In genomic region chr19:7928741-7929701, GRCh38 we compare ENCODE assay signal across 8 cellular contexts. TPM values are rescaled to one million over a fixed set of nuclear protein-coding genes. Genes with fewer than 3 reads are reported as not detected.
DNase-seq lines count a peak whose midpoint lies in the region; ATAC-seq and TF ChIP-seq lines count a peak whose summit lies in the region.

No MANE protein-coding gene starts in this region.

- no peak overlapping the region for H3K27ac Mint-ChIP-seq in GM23338
- no peak overlapping the region for H3K27ac Mint-ChIP-seq in activated naive CD4-positive, alpha-beta T cell treated with anti-CD3 and anti-CD28 coated beads, Interleukin-2, amount 50 U/mL, for 24 hours

- peaks cover 4% of the 10 kb centered on the region for H3K4me1 Mint-ChIP-seq in GM23338
- H3K4me1 Mint-ChIP-seq in activated naive CD4-positive, alpha-beta T cell treated with anti-CD3 and anti-CD28 coated beads, Interleukin-2, amount 50 U/mL, for 24 hours: peaks cover 18% of the 10 kb centered on the region

- H3K9me3 ChIP-seq in SJCRH30 (replicated peaks): no peaks in the 10 kb centered on the region
- no peaks in the 10 kb centered on the region for H3K9me3 ChIP-seq in left ventricle myocardium inferior (replicated peaks)
- H3K9me3 ChIP-seq in spleen: no peaks in the 10 kb centered on the region

- H3K4me2 ChIP-seq in GM23338: no peak overlapping the region

- H3K4me1 ChIP-seq in GM23338 (ENCODE audit: insufficient read depth) (peaks cover 4% of the 10 kb centered on the region; the same call in 1 of the 2 replicates), SJCRH30 (peaks cover 8% of the 10 kb centered on the region; the same call in 1 of the 2 replicates), left ventricle myocardium inferior (peaks cover 50% of the 10 kb centered on the region), spleen (peaks cover 11 to 94% (median 61%) of the 10 kb centered on the region in 6 donors)

- ATAC-seq in GM23338 (peak; percentile 57), HG02885 (IDR thresholded peaks at IDR 0.05; ENCODE audit: poor library complexity, unreplicated experiment) (no peak), GM21381 (IDR thresholded peaks at IDR 0.05; ENCODE audit: unreplicated experiment) (no peak)

- H3K9me3 Mint-ChIP-seq in GM23338: no peaks in the 10 kb centered on the region
- no peaks in the 10 kb centered on the region for H3K9me3 Mint-ChIP-seq in activated naive CD4-positive, alpha-beta T cell treated with anti-CD3 and anti-CD28 coated beads, Interleukin-2, amount 50 U/mL, for 24 hours

- peaks cover 15% of the 10 kb centered on the region for H3K27me3 Mint-ChIP-seq in GM23338 (ENCODE audit: insufficient read depth, low read depth, poor library complexity)
- H3K27me3 Mint-ChIP-seq in activated naive CD4-positive, alpha-beta T cell treated with anti-CD3 and anti-CD28 coated beads, Interleukin-2, amount 50 U/mL, for 24 hours: no peaks in the 10 kb centered on the region

- intact Hi-C loops in left ventricle myocardium inferior (cut with micrococcal nuclease): no loop called here
- intact Hi-C loops in spleen (cut with DNase I; ENCODE audit: low total_unique reads): no loop called here

- no peaks in the 10 kb centered on the region for H3K9me2 ChIP-seq in GM23338 (ENCODE audit: insufficient read depth)

- WGBS in spleen, 5 donors: 58 to 77% (median 66%) methylated on average over 24 of the region's 24 CpGs

- H3K36me3 ChIP-seq in GM23338 (ENCODE audit: insufficient read depth): peaks cover 10% of the 10 kb centered on the region; the same call in 1 of the 2 replicates
- H3K36me3 ChIP-seq in SJCRH30: peaks cover 13% of the 10 kb centered on the region
- peaks cover 38% of the 10 kb centered on the region for H3K36me3 ChIP-seq in left ventricle myocardium inferior
- peaks cover 4 to 58% (median 38%) of the 10 kb centered on the region in 6 donors for H3K36me3 ChIP-seq in spleen

- H3K36me3 Mint-ChIP-seq in GM23338 (ENCODE audit: low read depth): peaks cover 48% of the 10 kb centered on the region
- no peaks in the 10 kb centered on the region for H3K36me3 Mint-ChIP-seq in activated naive CD4-positive, alpha-beta T cell treated with anti-CD3 and anti-CD28 coated beads, Interleukin-2, amount 50 U/mL, for 24 hours

- H3K27me3 ChIP-seq in GM23338 (ENCODE audit: insufficient read depth) (no peaks in the 10 kb centered on the region), SJCRH30 (no peaks in the 10 kb centered on the region), left ventricle myocardium inferior (ENCODE audit: low read depth) (no peaks in the 10 kb centered on the region), spleen (replicated peaks in 1 of 7) (peaks cover 0 to 14% (median 0%) of the 10 kb centered on the region in 7 donors)

- TF ChIP-seq POLR2A in spleen (IDR thresholded peaks at IDR 0.05): no peak

- H3K27ac ChIP-seq in GM23338 (ENCODE audit: low read depth) (peak overlapping the region; percentile 83; the same call in 1 of the 2 replicates), SJCRH30 (no peak overlapping the region), left ventricle myocardium inferior (replicated peaks) (peak overlapping the region; percentile 70), spleen (peak overlapping the region; percentile 32 to 84 (median 73))

- TF ChIP-seq CTCF in GM23338 (conservative IDR thresholded peaks at IDR 0.05; ENCODE audit: low read depth in 2 of 2) (peak; percentile 57 to 68), left ventricle myocardium inferior (IDR thresholded peaks at IDR 0.05; ENCODE audit: borderline replicate concordance) (peak; percentile 13), spleen (IDR thresholded peaks at IDR 0.05 in 8 of 11, conservative IDR thresholded peaks at IDR 0.05 in 3 of 11) (peak in 6 of 11 experiments; percentile 12 to 63 (median 38))

- no peak overlapping the region; the same call in 2 of the 3 replicates for H3K4me3 Mint-ChIP-seq in GM23338
- H3K4me3 Mint-ChIP-seq in activated naive CD4-positive, alpha-beta T cell treated with anti-CD3 and anti-CD28 coated beads, Interleukin-2, amount 50 U/mL, for 24 hours: peak overlapping the region; percentile 11

- DNase-seq in AG08395 (ENCODE audit: low spot score) (peak; percentile 72), GM23338 (ENCODE audit: low spot score) (peak; percentile 89), SJCRH30 (peak; percentile 74 to 78), left ventricle myocardium inferior (no peak), spleen (no peak)

- H3K79me2 ChIP-seq in GM23338 (replicated peaks; ENCODE audit: insufficient read depth): no peaks in the 10 kb centered on the region

- peaks cover 31% of the 10 kb centered on the region for H3F3A ChIP-seq in GM23338 (replicated peaks; ENCODE audit: low read depth)

- H3K4me3 ChIP-seq in GM23338: no peak overlapping the region
- H3K4me3 ChIP-seq in SJCRH30: no peak overlapping the region
- H3K4me3 ChIP-seq in left ventricle myocardium inferior: no peak overlapping the region
- no peak overlapping the region for H3K4me3 ChIP-seq in spleen

- H2AFZ ChIP-seq in GM23338: no peak overlapping the region

- H4K20me1 ChIP-seq in GM23338 (replicated peaks; ENCODE audit: insufficient read depth): peaks cover 6% of the 10 kb centered on the region; the same call in 1 of the 2 replicates

TF ChIP-seq in GM23338, 12 proteins besides CTCF, POLR2A, EP300 and RAD21 (continues in another document):
- TF ChIP-seq STAT1 (IDR thresholded peaks at IDR 0.05; ENCODE audit: unreplicated experiment): no peak

RNA-seq across cellular contexts. Expression of gene CTXN1, which starts 3.1 kb away (rescaled TPM):
- total RNA-seq in GM23338 (2014; rRNA removed; shearing (Covaris generic)): 52.4 and 53.1 TPM in 2 replicates
- 22.3 and 22.5 TPM in 2 replicates for polyA plus RNA-seq in GM23338 (2016; fragmentation: Nextera tagmentation; extraction: Ambion mirVana)
- 1.0 TPM in 2 replicates for total RNA-seq in SJCRH30 (2014; rRNA removed; shearing (Covaris generic))
- 0.22 TPM for total RNA-seq in left ventricle myocardium inferior
- 1 to 10 TPM; 1.2 to 4.4 (median 2.1) TPM for total RNA-seq in spleen
- under 1 TPM; 0.11 to 0.96 (median 0.64) TPM for polyA plus RNA-seq in spleen

RNA-seq across cellular contexts. Expression of gene SNAPC2, which starts 8.9 kb away (rescaled TPM):
- 17.2 and 25.1 TPM in 2 replicates for total RNA-seq in GM23338 (2014; rRNA removed; shearing (Covaris generic))
- polyA plus RNA-seq in GM23338 (2016; fragmentation: Nextera tagmentation; extraction: Ambion mirVana) (16.4 and 17.1 TPM in 2 replicates), spleen (10 to 100 TPM; 13.1 to 23.0 (median 19.3) TPM)
- 15.8 and 17.4 TPM in 2 replicates for total RNA-seq in SJCRH30 (2014; rRNA removed; shearing (Covaris generic))
- total RNA-seq in left ventricle myocardium inferior (9.8 TPM), spleen (10 to 100 TPM; 13.8 to 23.9 (median 17.7) TPM)

RNA-seq across cellular contexts. Expression of gene TGFBR3L, which starts 14.4 kb away (rescaled TPM):
- total RNA-seq in GM23338 (2014; rRNA removed; shearing (Covaris generic)): 1.7 and 5.6 TPM in 2 replicates
- polyA plus RNA-seq in GM23338 (2016; fragmentation: Nextera tagmentation; extraction: Ambion mirVana) (6.2 and 7.0 TPM in 2 replicates), spleen (under 1 TPM in 1 of 3 donors, not detected in 2; 0.11 TPM)
- not detected in 2 replicates for total RNA-seq in SJCRH30 (2014; rRNA removed; shearing (Covaris generic))
- total RNA-seq in left ventricle myocardium inferior (8.2 TPM), spleen (not detected)

RNA-seq across cellular contexts. Expression of gene TIMM44, which starts 14.4 kb away (rescaled TPM):
- 121 and 125 TPM in 2 replicates for total RNA-seq in GM23338 (2014; rRNA removed; shearing (Covaris generic))
- 128 and 131 TPM in 2 replicates for polyA plus RNA-seq in GM23338 (2016; fragmentation: Nextera tagmentation; extraction: Ambion mirVana)
- total RNA-seq in SJCRH30 (2014; rRNA removed; shearing (Covaris generic)): 49.5 and 55.2 TPM in 2 replicates
- total RNA-seq in left ventricle myocardium inferior: 89.1 TPM
- 10 to 100 TPM; 33.2 to 94.9 (median 63.5) TPM for total RNA-seq in spleen
- polyA plus RNA-seq in spleen: 10 to 100 TPM; 37.4 to 67.3 (median 66.0) TPM

RNA-seq across cellular contexts. Expression of gene MAP2K7, which starts 25.3 kb away (rescaled TPM):
- 22.6 and 23.2 TPM in 2 replicates for total RNA-seq in GM23338 (2014; rRNA removed; shearing (Covaris generic))
- polyA plus RNA-seq in GM23338 (2016; fragmentation: Nextera tagmentation; extraction: Ambion mirVana): 11.3 and 12.2 TPM in 2 replicates
- total RNA-seq in SJCRH30 (2014; rRNA removed; shearing (Covaris generic)): 12.9 and 13.6 TPM in 2 replicates
- total RNA-seq in left ventricle myocardium inferior: 24.2 TPM
- total RNA-seq in spleen: 10 to 100 TPM; 19.5 to 41.3 (median 32.9) TPM
- 10 to 100 TPM; 12.4 to 44.3 (median 18.9) TPM for polyA plus RNA-seq in spleen

Comparison
In these comparisons a context has a peak if more than half of its experiments do, and no peak if none do; other contexts are left out.
1. DNase-seq: peak in AG08395 (single experiment), GM23338 (single experiment) and SJCRH30 (2 of 2); none in left ventricle myocardium inferior (single experiment) and spleen (single experiment).
2. Peak in every context shown above with its lines, with median percentiles within 50 percentile points of each other: CTCF ChIP-seq.